8 cellular contexts compared by ENCODE assay signal in genomic region chr6:11460001-11460668, GRCh38.
A peak's percentile ranks its signal among the peaks of the same experiment; 100 is the strongest.
DNase-seq lines count a peak whose midpoint lies in the region; ATAC-seq and TF ChIP-seq lines count a peak whose summit lies in the region.

No MANE protein-coding gene starts in this region.

- no peak overlapping the region for H3K4me3 Mint-ChIP-seq in central memory CD8-positive, alpha-beta T cell

- ATAC-seq in GM19397 (IDR thresholded peaks at IDR 0.05; ENCODE audit: unreplicated experiment) (peak; percentile 38), aorta (ENCODE audit: low FRiP score) (peak; percentile 22), gastrocnemius medialis (no peak), HG03520 (IDR thresholded peaks at IDR 0.05; ENCODE audit: unreplicated experiment) (no peak), HG02870 (IDR thresholded peaks at IDR 0.05; ENCODE audit: unreplicated experiment) (no peak)
- ATAC-seq in central memory CD8-positive, alpha-beta T cell (replicated peaks; ENCODE audit: extremely low read depth, poor library complexity, severe bottlenecking): peak; percentile 14

- peak overlapping the region; percentile 95 for H3K4me2 ChIP-seq in DOHH2 (ENCODE audit: low read length)

- no peaks in the 10 kb centered on the region for H3K9me2 ChIP-seq in DOHH2 (replicated peaks; ENCODE audit: control insufficient read depth, low read length)

- H3K27me3 Mint-ChIP-seq in central memory CD8-positive, alpha-beta T cell: no peaks in the 10 kb centered on the region

- no peaks in the 10 kb centered on the region for H4K20me1 ChIP-seq in DOHH2 (ENCODE audit: control insufficient read depth, insufficient read depth, low read depth, low read length)

- no peaks in the 10 kb centered on the region for H3K9me3 Mint-ChIP-seq in central memory CD8-positive, alpha-beta T cell

- intact Hi-C loops in aorta (cut with DNase I): no loop called here
- intact Hi-C loops in gastrocnemius medialis (cut with DNase I; ENCODE audit: low total_unique reads): no loop called here

- in situ Hi-C loops in gastrocnemius medialis (cut with MboI; ENCODE audit: low sequenced_read_pairs in 4 of 4): no loop called here

- no peak for TF ChIP-seq POLR2A in gastrocnemius medialis (IDR thresholded peaks at IDR 0.05)

- H3K36me3 Mint-ChIP-seq in central memory CD8-positive, alpha-beta T cell (ENCODE audit: insufficient read depth): no peaks in the 10 kb centered on the region

- no peaks in the 10 kb centered on the region for H3K79me2 ChIP-seq in DOHH2 (ENCODE audit: control insufficient read depth, low read length)

- H3K27ac ChIP-seq in DOHH2 (ENCODE audit: low read depth, low read length) (peak overlapping the region; percentile 95), aorta (ENCODE audit: low read depth in 1 of 2, low read length in 2 of 2) (no peak overlapping the region), gastrocnemius medialis (no peak overlapping the region)

- peak overlapping the region; percentile 75 for H3K4me3 ChIP-seq in DOHH2 (ENCODE audit: low read length)
- H3K4me3 ChIP-seq in aorta (ENCODE audit: low read length in 2 of 2): no peak overlapping the region
- no peak overlapping the region for H3K4me3 ChIP-seq in gastrocnemius medialis

- H3K36me3 ChIP-seq in DOHH2 (ENCODE audit: control insufficient read depth, low read length) (no peaks in the 10 kb centered on the region), aorta (ENCODE audit: control insufficient read depth in 1 of 2, insufficient read depth in 2 of 2, low read length in 1 of 2) (no peaks in the 10 kb centered on the region), gastrocnemius medialis (no peaks in the 10 kb centered on the region)

- H3F3A ChIP-seq in DOHH2 (ENCODE audit: control insufficient read depth, insufficient read depth): peaks cover 32% of the 10 kb centered on the region

- H3K9me3 ChIP-seq in DOHH2 (ENCODE audit: control insufficient read depth, insufficient read depth, low read length) (no peaks in the 10 kb centered on the region), aorta (ENCODE audit: control insufficient read depth, low read length) (no peaks in the 10 kb centered on the region), gastrocnemius medialis (no peaks in the 10 kb centered on the region)

- H3K4me1 Mint-ChIP-seq in central memory CD8-positive, alpha-beta T cell: peaks cover 17% of the 10 kb centered on the region

- H3K27ac Mint-ChIP-seq in central memory CD8-positive, alpha-beta T cell (ENCODE audit: low read depth): no peak overlapping the region

- DNase-seq in Kasumi-1 (lab: John Stamatoyannopoulos, UW) (peak; percentile 58 to 75), aorta (no peak), gastrocnemius medialis (no peak)
- DNase-seq in central memory CD8-positive, alpha-beta T cell (ENCODE audit: low spot score in 2 of 2): no peak

- TF ChIP-seq CTCF in DOHH2 (IDR thresholded peaks at IDR 0.05; ENCODE audit: low read depth, low read length, poor library complexity, severe bottlenecking) (no peak), gastrocnemius medialis (IDR thresholded peaks at IDR 0.05 in 4 of 5, conservative IDR thresholded peaks at IDR 0.05 in 1 of 5) (no peak)

- H3K27me3 ChIP-seq in DOHH2 (ENCODE audit: control insufficient read depth, low read length): no peaks in the 10 kb centered on the region
- H3K27me3 ChIP-seq in aorta (ENCODE audit: control insufficient read depth in 1 of 2, insufficient read depth in 2 of 2, low read length in 1 of 2): no peaks in the 10 kb centered on the region
- no peaks in the 10 kb centered on the region for H3K27me3 ChIP-seq in gastrocnemius medialis

- H3K4me1 ChIP-seq in DOHH2 (ENCODE audit: control insufficient read depth, low read length): peaks cover 61% of the 10 kb centered on the region
- no peaks in the 10 kb centered on the region for H3K4me1 ChIP-seq in aorta (ENCODE audit: control insufficient read depth in 1 of 2, insufficient read depth in 2 of 2, low read length in 2 of 2)
- H3K4me1 ChIP-seq in gastrocnemius medialis: no peaks in the 10 kb centered on the region

- 74 to 76% methylated on average over 4 of the region's 4 CpGs for WGBS in aorta, 2 donors

Comparison
In these comparisons a context has a peak if more than half of its experiments do, and no peak if none do; other contexts are left out.
1. ATAC-seq: peak in GM19397 (single experiment), central memory CD8-positive, alpha-beta T cell (single experiment) and aorta (single experiment); none in gastrocnemius medialis (0 of 2), HG03520 (single experiment) and HG02870 (single experiment).
2. DNase-seq: peak in Kasumi-1 (2 of 2); none in central memory CD8-positive, alpha-beta T cell (0 of 2), aorta (0 of 2) and gastrocnemius medialis (0 of 2).